In genomic region chr9:113296247-113296646, GRCh38 we compare ENCODE assay signal across 3 cellular contexts. TPM values are rescaled to one million over a fixed set of nuclear protein-coding genes. Genes with fewer than 3 reads are reported as not detected.
"Had no signal": no experiment of that assay in that cellular context is flagged by ENCODE, and none has a peak within 500 bp of the region (broad histone marks: within the 10 kb centered on the region; RNA-seq: fewer than 3 reads in every experiment).

No MANE protein-coding gene starts in this region.

RNA-seq across cellular contexts. Expression of gene RNF183, which starts 6.9 kb away (rescaled TPM):
- total RNA-seq: GM23338, H1, IMR-90 had no signal
- polyA plus RNA-seq: IMR-90 had no signal

RNA-seq across cellular contexts. Expression of gene BSPRY, which starts 53.1 kb away (rescaled TPM):
- total RNA-seq: IMR-90 had no signal
- polyA plus RNA-seq: IMR-90 had no signal
